ENCODE assay signal across 31 cellular contexts in the genomic region with DNA sequence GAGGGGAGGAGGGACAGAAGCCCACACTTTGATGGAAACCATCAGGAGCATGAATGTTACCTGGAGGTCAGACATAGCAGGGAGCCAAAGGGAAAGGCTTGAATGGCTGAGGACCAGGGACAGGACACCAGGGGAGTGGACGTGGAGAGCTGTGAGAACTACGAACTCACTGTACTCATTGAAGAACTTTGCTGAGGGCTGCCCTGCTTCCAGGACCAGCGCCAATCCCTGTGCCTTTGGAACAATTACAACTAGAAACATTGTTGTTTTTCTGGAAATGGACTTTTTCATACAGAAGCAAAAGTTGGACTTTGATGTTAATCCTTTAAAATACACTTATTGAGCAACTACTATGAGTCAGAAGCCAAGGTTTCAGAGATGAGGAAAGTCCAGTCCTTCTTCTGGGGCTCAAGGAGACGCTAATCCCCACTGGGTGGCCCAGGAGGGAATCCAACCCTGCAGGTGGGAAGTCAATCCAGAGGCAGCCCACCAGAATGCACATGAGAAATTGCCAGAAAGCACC. TPM values are rescaled to one million over a fixed set of nuclear protein-coding genes. Genes with fewer than 3 reads are reported as not detected.
DNase-seq lines count a peak whose midpoint lies in the region; TF ChIP-seq lines count a peak whose summit lies in the region.
"Had no signal": no experiment of that assay in that cellular context is flagged by ENCODE, and none has a peak within 500 bp of the region (broad histone marks: within the 10 kb centered on the region; RNA-seq: fewer than 3 reads in every experiment).

No MANE protein-coding gene starts in this region.

- H2BK15ac ChIP-seq in mesenchymal stem cell (ENCODE audit: low read depth, poor library complexity, severe bottlenecking), result no peak overlapping the region

- H3K4me3 ChIP-seq in mammary epithelial cell (replicated peaks in 1 of 3; ENCODE audit: insufficient read depth in 1 of 3, low read depth in 2 of 3, low read length in 3 of 3) (no peak overlapping the region), epithelial cell of esophagus (ENCODE audit: low read length) (no peak overlapping the region), mesenchymal stem cell (ENCODE audit: insufficient read depth in 1 of 2, low read depth in 1 of 2, low read length in 2 of 2) (no peak overlapping the region)
- H3K4me3 ChIP-seq: heart left ventricle, lung had no signal

- no peaks in the 10 kb centered on the region for H3K9me3 Mint-ChIP-seq in MCF 10A (ENCODE audit: unreplicated experiment)
- H3K9me3 Mint-ChIP-seq in neural crest cell, result no peaks in the 10 kb centered on the region
- H3K9me3 Mint-ChIP-seq: CD4-positive, alpha-beta memory T cell; central memory CD8-positive, alpha-beta T cell; nephron progenitor cell had no signal

- TF ChIP-seq CTCF in MCF 10A (IDR thresholded peaks at IDR 0.05; ENCODE audit: unreplicated experiment) (no peak), mammary epithelial cell (conservative IDR thresholded peaks at IDR 0.05 in 1 of 2, IDR thresholded peaks at IDR 0.05 in 1 of 2; ENCODE audit: extremely low read depth in 1 of 2, insufficient read depth in 1 of 2, low read depth in 1 of 2, low read length in 2 of 2) (no peak), epithelial cell of esophagus (IDR thresholded peaks at IDR 0.05; ENCODE audit: insufficient read depth, low read depth, low read length, missing control alignments) (no peak), neural crest cell (conservative IDR thresholded peaks at IDR 0.05) (no peak)

- H3K27me3 ChIP-seq in mammary epithelial cell (ENCODE audit: insufficient read depth, low read length) (no peaks in the 10 kb centered on the region), mesenchymal stem cell (ENCODE audit: control insufficient read depth in 1 of 2, insufficient read depth in 1 of 2, low read length in 2 of 2) (peaks cover 3 to 56% of the 10 kb centered on the region in 2 experiments)
- H3K27me3 ChIP-seq: heart left ventricle had no signal

- H3K27ac ChIP-seq in mammary epithelial cell (ENCODE audit: insufficient read depth, low read depth, low read length) (no peak overlapping the region), mesenchymal stem cell (ENCODE audit: low read length, poor library complexity, severe bottlenecking) (no peak overlapping the region)

- H3K36me3 Mint-ChIP-seq in MCF 10A (ENCODE audit: insufficient read depth, unreplicated experiment) (no peaks in the 10 kb centered on the region), neural crest cell (ENCODE audit: low read depth) (no peaks in the 10 kb centered on the region)

- DNase-seq in MCF 10A (ENCODE audit: unreplicated experiment), result peak; percentile 54
- DNase-seq in mammary epithelial cell, result no peak
- DNase-seq in epithelial cell of esophagus (ENCODE audit: low read depth), result peak; percentile 40
- no peak for DNase-seq in neural crest cell (ENCODE audit: low read depth, low spot score)
- DNase-seq in mesenchymal stem cell, result no peak
- DNase-seq in SW 1271 (lab: John Stamatoyannopoulos, UW), result no peak
- no peak for DNase-seq in stimulated activated CD4-positive, alpha-beta T cell treated with anti-CD3 and anti-CD28 coated beads, Interleukin-4, amount 100 ng/mL, for 4 hours
- DNase-seq in NCI-H524 treated with DMSO at 0.1 percent for 48 hours (lab: John Stamatoyannopoulos, UW), result no peak
- DNase-seq: 8988T; activated CD8-positive, alpha-beta T cell treated with anti-CD3 and anti-CD28 coated beads, Interleukin-2, amount 10 ng/mL, durations not matched to agents 7 days and 5 days; CD4-positive, alpha-beta memory T cell; DMS 273 treated with DMSO at 0.1 percent for 48 hours; heart left ventricle; NCI-H1417 treated with DMSO at 0.1 percent for 48 hours; NCI-H2107; NCI-H446; nephron progenitor cell; posterior cingulate gyrus; stimulated activated CD4-positive, alpha-beta T cell treated with anti-CD3 and anti-CD28 coated beads, Interleukin-15, amount 100 ng/mL, for 24 hours; stimulated activated naive CD4-positive, alpha-beta T cell treated with Interleukin-2 at 50 U/mL for 16 hours had no signal

- intact Hi-C loops in MCF 10A (cut with micrococcal nuclease), result no loop called here
- intact Hi-C loops in mammary epithelial cell (cut with micrococcal nuclease), result no loop called here

- no peak overlapping the region for H3K18ac ChIP-seq in mesenchymal stem cell (ENCODE audit: low read depth in 1 of 2, low read length in 2 of 2)

- no peak overlapping the region for H4K91ac ChIP-seq in mesenchymal stem cell (ENCODE audit: low read length)

- BruUV-seq in MCF 10A (replicated peaks; lab: Mats Ljungman, UMichigan), result no TSS peak
- BruUV-seq in mammary epithelial cell (replicated peaks; lab: Mats Ljungman, UMichigan), result no TSS peak

- CTCF ChIA-PET in MCF 10A (lab: Yijun Ruan, JAX), result interaction anchor here (0.6 kb wide), 1 partner anchor 99 kb away, joined by 3 read pairs; no protein-coding TSS in a partner anchor
- CTCF ChIA-PET in mammary epithelial cell (lab: Charles Lee; ENCODE audit: low non-redundant PET), result no interaction called here

- no peaks in the 10 kb centered on the region for H3K27me3 Mint-ChIP-seq in MCF 10A (ENCODE audit: insufficient read depth, unreplicated experiment)
- no peaks in the 10 kb centered on the region for H3K27me3 Mint-ChIP-seq in neural crest cell (ENCODE audit: low read depth)
- H3K27me3 Mint-ChIP-seq: CD4-positive, alpha-beta memory T cell; central memory CD8-positive, alpha-beta T cell had no signal

- H3K4me3 Mint-ChIP-seq in MCF 10A (ENCODE audit: unreplicated experiment) (no peak overlapping the region), neural crest cell (no peak overlapping the region)
- H3K4me3 Mint-ChIP-seq: activated CD8-positive, alpha-beta T cell treated with anti-CD3 and anti-CD28 coated beads, Interleukin-2, amount 10 ng/mL, durations not matched to agents 7 days and 5 days; activated naive CD8-positive, alpha-beta T cell; CD4-positive, alpha-beta memory T cell; central memory CD8-positive, alpha-beta T cell; nephron progenitor cell had no signal

- no peak overlapping the region for H4K8ac ChIP-seq in mesenchymal stem cell (ENCODE audit: low read length)

- no peak overlapping the region for H3K4ac ChIP-seq in mesenchymal stem cell (ENCODE audit: low read depth in 1 of 2, low read length in 2 of 2)

- in situ Hi-C loops in mammary epithelial cell (cut with MboI; ENCODE audit: low sequenced_read_pairs in 2 of 2), result no loop called here

- 74% methylated on average over 4 of the region's 4 CpGs for WGBS in mammary epithelial cell (ENCODE audit: low coverage, missing lambda C conversion rate)
- 61% methylated on average over 3 of the region's 4 CpGs for WGBS in mesenchymal stem cell

- no peak overlapping the region for H3K23ac ChIP-seq in mesenchymal stem cell (ENCODE audit: low read length in 2 of 2)

- H3K14ac ChIP-seq in mesenchymal stem cell (ENCODE audit: low read length in 2 of 2), result no peak overlapping the region

- no peak overlapping the region for H3K4me2 ChIP-seq in mammary epithelial cell (ENCODE audit: insufficient read depth, low read depth, low read length)
- H3K4me2 ChIP-seq in mesenchymal stem cell (ENCODE audit: low read length, poor library complexity, severe bottlenecking), result no peak overlapping the region

- no peaks in the 10 kb centered on the region for H3K36me3 ChIP-seq in mammary epithelial cell (ENCODE audit: insufficient read depth, low read length)
- no peaks in the 10 kb centered on the region for H3K36me3 ChIP-seq in mesenchymal stem cell (ENCODE audit: control insufficient read depth in 1 of 2, insufficient read depth in 2 of 2, low read depth in 1 of 2, low read length in 2 of 2)
- H3K36me3 ChIP-seq: heart left ventricle had no signal

- H3K4me1 Mint-ChIP-seq in MCF 10A (ENCODE audit: insufficient read depth, unreplicated experiment) (peaks cover 9% of the 10 kb centered on the region), neural crest cell (peaks cover 14% of the 10 kb centered on the region)

- no peak overlapping the region for H2BK120ac ChIP-seq in mesenchymal stem cell (ENCODE audit: low read depth, low read length)

- no peaks in the 10 kb centered on the region for H3K79me1 ChIP-seq in mesenchymal stem cell (replicated peaks; ENCODE audit: low read length, poor library complexity, severe bottlenecking)

- POLR2A ChIA-PET in MCF 10A (lab: Yijun Ruan, JAX), result no interaction called here

- H3K27ac Mint-ChIP-seq in MCF 10A (ENCODE audit: low read depth, unreplicated experiment) (no peak overlapping the region), neural crest cell (ENCODE audit: unreplicated experiment) (peak overlapping the region; percentile 69)
- H3K27ac Mint-ChIP-seq: activated CD8-positive, alpha-beta T cell treated with anti-CD3 and anti-CD28 coated beads, Interleukin-2, amount 10 ng/mL, durations not matched to agents 7 days and 5 days; activated naive CD8-positive, alpha-beta T cell had no signal

- H2BK5ac ChIP-seq in mesenchymal stem cell (ENCODE audit: low read depth, low read length, poor library complexity, severe bottlenecking), result no peak overlapping the region

- dilution Hi-C loops in mammary epithelial cell (cut with HindIII; ENCODE audit: low sequenced_read_pairs), result no loop called here

- H3K9me3 ChIP-seq in mammary epithelial cell (replicated peaks; ENCODE audit: insufficient read depth, low read length) (no peaks in the 10 kb centered on the region), mesenchymal stem cell (ENCODE audit: control insufficient read depth, low read length) (no peaks in the 10 kb centered on the region)
- H3K9me3 ChIP-seq: heart left ventricle had no signal

- H2AFZ ChIP-seq in mammary epithelial cell (ENCODE audit: low read depth, low read length) (no peak overlapping the region), mesenchymal stem cell (ENCODE audit: low read depth, low read length) (no peak overlapping the region)

- no peak overlapping the region for H2BK12ac ChIP-seq in mesenchymal stem cell (ENCODE audit: low read length in 2 of 2)

- no peak overlapping the region for H3K9ac ChIP-seq in mammary epithelial cell (ENCODE audit: insufficient read depth, low read length)
- H3K9ac ChIP-seq in mesenchymal stem cell (ENCODE audit: low read length), result no peak overlapping the region

- H4K20me1 ChIP-seq in mammary epithelial cell (ENCODE audit: insufficient read depth, low read length), result no peaks in the 10 kb centered on the region

- no peak overlapping the region for H2AK5ac ChIP-seq in mesenchymal stem cell (ENCODE audit: low read length, severe bottlenecking)

- H3K79me2 ChIP-seq in mammary epithelial cell (ENCODE audit: insufficient read depth, low read length), result no peaks in the 10 kb centered on the region

- no peaks in the 10 kb centered on the region for H3K4me1 ChIP-seq in mammary epithelial cell (ENCODE audit: insufficient read depth, low read length)
- peaks cover 6% of the 10 kb centered on the region for H3K4me1 ChIP-seq in mesenchymal stem cell (ENCODE audit: control insufficient read depth, insufficient read depth, low read depth, low read length)

RNA-seq across cellular contexts. Expression of gene TSPAN2, which starts 12.9 kb away (rescaled TPM):
- total RNA-seq in MCF 10A (2022) (0.42 TPM in 1 of 2 replicates, not detected in the other), mammary epithelial cell (1 to 10 TPM in 1 of 2 donors, under 1 TPM in 1; 0.28 to 1.0 TPM), neural crest cell (4.3 and 5.4 TPM in 2 replicates)
- polyA plus RNA-seq in mammary epithelial cell, result 0.07 TPM
- polyA minus RNA-seq in mammary epithelial cell, result 1.4 TPM
- polyA plus RNA-seq in mesenchymal stem cell (2013, experiment 1 of 2), result not detected
- 0.01 TPM for polyA plus RNA-seq in mesenchymal stem cell (2013, experiment 2 of 2)

RNA-seq across cellular contexts. Expression of gene TSHB, which starts 46.8 kb away (rescaled TPM):
- total RNA-seq in MCF 10A (2022) (not detected in 2 replicates), mammary epithelial cell (not detected), neural crest cell (not detected in 2 replicates)
- not detected for polyA plus RNA-seq in mammary epithelial cell
- not detected for polyA minus RNA-seq in mammary epithelial cell
- not detected for polyA plus RNA-seq in mesenchymal stem cell (2013, experiment 1 of 2)
- not detected for polyA plus RNA-seq in mesenchymal stem cell (2013, experiment 2 of 2)
- total RNA-seq: activated CD8-positive, alpha-beta T cell treated with anti-CD3 and anti-CD28 coated beads, Interleukin-2, amount 10 ng/mL, durations not matched to agents 7 days and 5 days; CD4-positive, alpha-beta memory T cell; dermis microvascular lymphatic vessel endothelial cell; fibroblast of villous mesenchyme; heart left ventricle; HT-29; lung; M059J; mucosa of gallbladder; OCI-LY7; sciatic nerve; T-helper 2 cell treated with Interferon-gamma antibody and Interleukin-4, amounts not matched to agents 100 ng/mL and 5 ng/mL, for 36 hours had no signal
- polyA plus RNA-seq: CD4-positive, alpha-beta memory T cell; heart left ventricle; lung had no signal

Comparison
In these comparisons a context has a peak if more than half of its experiments do, and no peak if none do; other contexts are left out.
1. DNase-seq: peak in MCF 10A (single experiment) and epithelial cell of esophagus (single experiment); none in mammary epithelial cell (single experiment), neural crest cell (single experiment), mesenchymal stem cell (single experiment), SW 1271 (0 of 2), stimulated activated CD4-positive, alpha-beta T cell treated with anti-CD3 and anti-CD28 coated beads, Interleukin-4, amount 100 ng/mL, for 4 hours (0 of 2) and NCI-H524 treated with DMSO at 0.1 percent for 48 hours (single experiment).